ENCODE assay signal across 1 cellular context in the genomic region with DNA sequence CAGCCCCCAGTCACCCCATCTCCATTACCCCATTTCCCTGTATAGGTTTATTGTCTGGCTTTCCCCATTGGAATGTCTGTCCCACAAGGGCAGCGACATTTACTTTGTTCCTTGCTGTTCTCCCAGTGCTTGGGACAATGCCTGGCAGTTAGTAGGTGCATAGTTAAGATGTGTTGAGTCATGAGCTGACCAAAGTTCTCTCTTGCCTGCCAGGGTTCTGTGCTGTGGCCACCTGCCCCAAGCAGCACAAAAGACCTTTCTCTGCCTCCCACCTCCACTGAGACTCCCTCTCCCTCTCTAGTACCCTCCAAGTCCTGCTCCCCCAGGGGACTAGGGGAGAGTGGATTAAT.
TF ChIP-seq lines count a peak whose summit lies in the region.

No MANE protein-coding gene starts in this region.

TF ChIP-seq in IMR-90, 13 proteins besides CTCF, POLR2A, EP300 and RAD21 (continued from another document):
- TF ChIP-seq CHD1 (IDR thresholded peaks at IDR 0.05; ENCODE audit: low read depth, low read length) (no peak), FOS (IDR thresholded peaks at IDR 0.05; ENCODE audit: low read depth, low read length) (no peak), BHLHE40 (IDR thresholded peaks at IDR 0.05; ENCODE audit: low read depth, low read length) (no peak), CEBPB (IDR thresholded peaks at IDR 0.05; ENCODE audit: low read depth, low read length) (no peak)
